Comparison of ENCODE assay signal across 15 cellular contexts in genomic region chr10:31912289-31912688, GRCh38. TPM values are rescaled to one million over a fixed set of nuclear protein-coding genes. Genes with fewer than 3 reads are reported as not detected.
A peak's percentile ranks its signal among the peaks of the same experiment; 100 is the strongest.
DNase-seq lines count a peak whose midpoint lies in the region; ATAC-seq and TF ChIP-seq lines count a peak whose summit lies in the region.
"Had no signal": no experiment of that assay in that cellular context is flagged by ENCODE, and none has a peak within 500 bp of the region (broad histone marks: within the 10 kb centered on the region; RNA-seq: fewer than 3 reads in every experiment).

No MANE protein-coding gene starts in this region.

- POLR2A ChIA-PET in activated naive CD8-positive, alpha-beta T cell treated with anti-CD3 and anti-CD28 coated beads, Interleukin-2, amount 10 ng/mL, durations not matched to agents 7 days and 5 days (lab: Charles Lee) = no interaction called here
- POLR2A ChIA-PET in activated CD4-positive, alpha-beta T cell treated with anti-CD3 and anti-CD28 coated beads, Interleukin-2, amount 10 ng/mL, durations not matched to agents 7 days and 5 days (lab: Charles Lee) = no interaction called here
- POLR2A ChIA-PET in activated CD4-positive, alpha-beta T cell treated with anti-CD3 and anti-CD28 coated beads for 36 hours (lab: Charles Lee) = no interaction called here

- TF ChIP-seq CTCF in fibroblast of the aortic adventitia (IDR thresholded peaks at IDR 0.05; ENCODE audit: insufficient read depth, low read length) (no peak), thoracic aorta (IDR thresholded peaks at IDR 0.05) (no peak)

- H3K4me1 ChIP-seq in thoracic aorta (ENCODE audit: control insufficient read depth in 1 of 2, low read depth in 2 of 2) = peaks cover 20 to 43% of the 10 kb centered on the region in 2 donors

- no peaks in the 10 kb centered on the region for H3K36me3 ChIP-seq in thoracic aorta
- H3K36me3 ChIP-seq: sigmoid colon had no signal

- peaks cover 2% of the 10 kb centered on the region for H3K9me3 Mint-ChIP-seq in activated naive CD8-positive, alpha-beta T cell treated with anti-CD3 and anti-CD28 coated beads, Interleukin-2, amount 10 ng/mL, durations not matched to agents 7 days and 5 days
- no peaks in the 10 kb centered on the region for H3K9me3 Mint-ChIP-seq in activated naive CD8-positive, alpha-beta T cell treated with anti-CD3 and anti-CD28 coated beads, Interleukin-2, amount 50 U/mL, for 24 hours
- H3K9me3 Mint-ChIP-seq in activated CD4-positive, alpha-beta T cell treated with anti-CD3 and anti-CD28 coated beads, Interleukin-2, amount 10 ng/mL, durations not matched to agents 7 days and 5 days = peaks cover 3% of the 10 kb centered on the region
- no peaks in the 10 kb centered on the region for H3K9me3 Mint-ChIP-seq in activated CD4-positive, alpha-beta T cell treated with anti-CD3 and anti-CD28 coated beads for 36 hours (ENCODE audit: low read depth)
- H3K9me3 Mint-ChIP-seq: activated T-helper 2 cell treated with anti-CD3 and anti-CD28 coated beads, Interferon-gamma antibody, Interleukin-2, Interleukin-4, amounts not matched to agents 10 μg/mL and 5 μg/mL and 100 μg/mL, durations not matched to agents 14 hours and 24 hours and 36 hours; central memory CD8-positive, alpha-beta T cell; immature natural killer cell had no signal

- no peaks in the 10 kb centered on the region for H3K9me3 ChIP-seq in T-helper 17 cell (ENCODE audit: control insufficient read depth, low read length, poor library complexity, severe bottlenecking)
- H3K9me3 ChIP-seq in thoracic aorta = no peaks in the 10 kb centered on the region
- H3K9me3 ChIP-seq: sigmoid colon had no signal

- peak overlapping the region; percentile 7 for H3K27ac Mint-ChIP-seq in activated naive CD8-positive, alpha-beta T cell treated with anti-CD3 and anti-CD28 coated beads, Interleukin-2, amount 10 ng/mL, durations not matched to agents 7 days and 5 days
- no peak overlapping the region for H3K27ac Mint-ChIP-seq in activated naive CD8-positive, alpha-beta T cell treated with anti-CD3 and anti-CD28 coated beads, Interleukin-2, amount 50 U/mL, for 24 hours
- H3K27ac Mint-ChIP-seq in T-helper 17 cell = no peak overlapping the region
- H3K27ac Mint-ChIP-seq in activated CD4-positive, alpha-beta T cell treated with anti-CD3 and anti-CD28 coated beads, Interleukin-2, amount 10 ng/mL, durations not matched to agents 7 days and 5 days = no peak overlapping the region
- no peak overlapping the region for H3K27ac Mint-ChIP-seq in activated CD4-positive, alpha-beta T cell treated with anti-CD3 and anti-CD28 coated beads for 36 hours
- H3K27ac Mint-ChIP-seq: activated T-helper 2 cell treated with anti-CD3 and anti-CD28 coated beads, Interferon-gamma antibody, Interleukin-2, Interleukin-4, amounts not matched to agents 10 μg/mL and 5 μg/mL and 100 μg/mL, durations not matched to agents 14 hours and 24 hours and 36 hours; immature natural killer cell had no signal

- H3K36me3 Mint-ChIP-seq in activated naive CD8-positive, alpha-beta T cell treated with anti-CD3 and anti-CD28 coated beads, Interleukin-2, amount 10 ng/mL, durations not matched to agents 7 days and 5 days = peaks cover 16% of the 10 kb centered on the region
- H3K36me3 Mint-ChIP-seq in activated naive CD8-positive, alpha-beta T cell treated with anti-CD3 and anti-CD28 coated beads, Interleukin-2, amount 50 U/mL, for 24 hours (ENCODE audit: low read depth) = peaks cover 12% of the 10 kb centered on the region
- peaks cover 9% of the 10 kb centered on the region for H3K36me3 Mint-ChIP-seq in T-helper 17 cell (ENCODE audit: low read depth)
- peaks cover 29% of the 10 kb centered on the region for H3K36me3 Mint-ChIP-seq in activated CD4-positive, alpha-beta T cell treated with anti-CD3 and anti-CD28 coated beads, Interleukin-2, amount 10 ng/mL, durations not matched to agents 7 days and 5 days (ENCODE audit: low read depth)
- H3K36me3 Mint-ChIP-seq in activated CD4-positive, alpha-beta T cell treated with anti-CD3 and anti-CD28 coated beads for 36 hours (ENCODE audit: low read depth) = peaks cover 13% of the 10 kb centered on the region

- no peak overlapping the region for H3K27ac ChIP-seq in thoracic aorta

- H3K4me1 Mint-ChIP-seq in activated naive CD8-positive, alpha-beta T cell treated with anti-CD3 and anti-CD28 coated beads, Interleukin-2, amount 10 ng/mL, durations not matched to agents 7 days and 5 days = peaks cover 20% of the 10 kb centered on the region
- H3K4me1 Mint-ChIP-seq in activated naive CD8-positive, alpha-beta T cell treated with anti-CD3 and anti-CD28 coated beads, Interleukin-2, amount 50 U/mL, for 24 hours = peaks cover 39% of the 10 kb centered on the region
- peaks cover 32% of the 10 kb centered on the region for H3K4me1 Mint-ChIP-seq in T-helper 17 cell
- peaks cover 26% of the 10 kb centered on the region for H3K4me1 Mint-ChIP-seq in activated CD4-positive, alpha-beta T cell treated with anti-CD3 and anti-CD28 coated beads, Interleukin-2, amount 10 ng/mL, durations not matched to agents 7 days and 5 days
- H3K4me1 Mint-ChIP-seq in activated CD4-positive, alpha-beta T cell treated with anti-CD3 and anti-CD28 coated beads for 36 hours = peaks cover 48% of the 10 kb centered on the region

- no peaks in the 10 kb centered on the region for H3K27me3 ChIP-seq in thoracic aorta (replicated peaks; ENCODE audit: insufficient read depth)
- H3K27me3 ChIP-seq: sigmoid colon had no signal

- no peak overlapping the region for H3K4me3 Mint-ChIP-seq in activated naive CD8-positive, alpha-beta T cell treated with anti-CD3 and anti-CD28 coated beads, Interleukin-2, amount 10 ng/mL, durations not matched to agents 7 days and 5 days
- H3K4me3 Mint-ChIP-seq in activated naive CD8-positive, alpha-beta T cell treated with anti-CD3 and anti-CD28 coated beads, Interleukin-2, amount 50 U/mL, for 24 hours = no peak overlapping the region
- peak overlapping the region; percentile 4 for H3K4me3 Mint-ChIP-seq in T-helper 17 cell
- no peak overlapping the region for H3K4me3 Mint-ChIP-seq in activated CD4-positive, alpha-beta T cell treated with anti-CD3 and anti-CD28 coated beads, Interleukin-2, amount 10 ng/mL, durations not matched to agents 7 days and 5 days
- no peak overlapping the region for H3K4me3 Mint-ChIP-seq in activated CD4-positive, alpha-beta T cell treated with anti-CD3 and anti-CD28 coated beads for 36 hours
- H3K4me3 Mint-ChIP-seq: central memory CD8-positive, alpha-beta T cell; immature natural killer cell had no signal

- intact Hi-C loops in activated CD4-positive, alpha-beta T cell treated with anti-CD3 and anti-CD28 coated beads for 36 hours (cut with DNase I, micrococcal nuclease) = no loop called here

- CTCF ChIA-PET in activated CD4-positive, alpha-beta T cell treated with anti-CD3 and anti-CD28 coated beads, Interleukin-2, amount 10 ng/mL, durations not matched to agents 7 days and 5 days (lab: Charles Lee) = interaction anchor here (1.3 kb wide), 1 partner anchor 9 kb away, joined by 5 read pairs; no protein-coding TSS in a partner anchor
- CTCF ChIA-PET in activated CD4-positive, alpha-beta T cell treated with anti-CD3 and anti-CD28 coated beads for 36 hours (lab: Charles Lee) = interaction anchor here (0.6 to 1.0 kb wide), 3 partner anchors 12 to 92 kb away, joined by 3 to 4 read pairs (median 3); no protein-coding TSS in a partner anchor

- H3K4me3 ChIP-seq in fibroblast of the aortic adventitia (ENCODE audit: low read depth, low read length) (no peak overlapping the region), thoracic aorta (peak overlapping the region; percentile 56)

- no peaks in the 10 kb centered on the region for H3K27me3 Mint-ChIP-seq in activated naive CD8-positive, alpha-beta T cell treated with anti-CD3 and anti-CD28 coated beads, Interleukin-2, amount 10 ng/mL, durations not matched to agents 7 days and 5 days
- no peaks in the 10 kb centered on the region for H3K27me3 Mint-ChIP-seq in activated naive CD8-positive, alpha-beta T cell treated with anti-CD3 and anti-CD28 coated beads, Interleukin-2, amount 50 U/mL, for 24 hours
- H3K27me3 Mint-ChIP-seq in T-helper 17 cell = no peaks in the 10 kb centered on the region
- H3K27me3 Mint-ChIP-seq in activated CD4-positive, alpha-beta T cell treated with anti-CD3 and anti-CD28 coated beads, Interleukin-2, amount 10 ng/mL, durations not matched to agents 7 days and 5 days = no peaks in the 10 kb centered on the region
- no peaks in the 10 kb centered on the region for H3K27me3 Mint-ChIP-seq in activated CD4-positive, alpha-beta T cell treated with anti-CD3 and anti-CD28 coated beads for 36 hours
- H3K27me3 Mint-ChIP-seq: central memory CD8-positive, alpha-beta T cell had no signal

- DNase-seq in activated naive CD8-positive, alpha-beta T cell treated with anti-CD3 and anti-CD28 coated beads, Interleukin-2, amount 10 ng/mL, durations not matched to agents 7 days and 5 days = no peak
- no peak for DNase-seq in activated naive CD8-positive, alpha-beta T cell treated with anti-CD3 and anti-CD28 coated beads, Interleukin-2, amount 50 U/mL, for 24 hours
- DNase-seq in T-helper 17 cell (no peak), fibroblast of the aortic adventitia (ENCODE audit: low read depth) (peak; percentile 58), thoracic aorta (ENCODE audit: low spot score) (no peak), amygdala (lab: John Stamatoyannopoulos, UW) (no peak)
- no peak for DNase-seq in activated CD4-positive, alpha-beta T cell treated with anti-CD3 and anti-CD28 coated beads, Interleukin-2, amount 10 ng/mL, durations not matched to agents 7 days and 5 days
- no peak for DNase-seq in activated CD4-positive, alpha-beta T cell treated with anti-CD3 and anti-CD28 coated beads for 36 hours
- DNase-seq: 8988T; activated CD4-positive, alpha-beta T cell treated with anti-CD3 and anti-CD28 coated beads, Interleukin-2, amount 50 U/mL, for 48 hours; immature natural killer cell; NCI-H2107; sigmoid colon had no signal

- no peak for ATAC-seq in activated naive CD8-positive, alpha-beta T cell treated with anti-CD3 and anti-CD28 coated beads, Interleukin-2, amount 10 ng/mL, durations not matched to agents 7 days and 5 days (ENCODE audit: low read depth)
- no peak for ATAC-seq in activated naive CD8-positive, alpha-beta T cell treated with anti-CD3 and anti-CD28 coated beads, Interleukin-2, amount 50 U/mL, for 24 hours
- ATAC-seq in T-helper 17 cell = no peak
- ATAC-seq in thoracic aorta (ENCODE audit: insufficient number of reproducible peaks, low FRiP score, low read depth) = no peak
- ATAC-seq in activated CD4-positive, alpha-beta T cell treated with anti-CD3 and anti-CD28 coated beads for 36 hours = no peak

RNA-seq across cellular contexts. Expression of gene ARHGAP12, which starts 16.3 kb away (rescaled TPM):
- 10 to 100 TPM; 15.0 to 15.9 TPM for total RNA-seq in activated naive CD8-positive, alpha-beta T cell treated with anti-CD3 and anti-CD28 coated beads, Interleukin-2, amount 10 ng/mL, durations not matched to agents 7 days and 5 days
- total RNA-seq in T-helper 17 cell (10 to 100 TPM; 22.6 to 28.2 TPM), fibroblast of the aortic adventitia (ENCODE audit: low replicate concordance) (44.2 and 77.9 TPM in 2 replicates), thoracic aorta (10 to 100 TPM; 26.3 to 37.2 TPM)
- total RNA-seq in activated CD4-positive, alpha-beta T cell treated with anti-CD3 and anti-CD28 coated beads, Interleukin-2, amount 10 ng/mL, durations not matched to agents 7 days and 5 days = 10 to 100 TPM; 15.1 to 15.4 TPM
- 1 to 10 TPM; 5.5 to 6.4 TPM for total RNA-seq in activated CD4-positive, alpha-beta T cell treated with anti-CD3 and anti-CD28 coated beads for 36 hours
